Comparison of ENCODE assay signal across 8 cellular contexts in genomic region chr12:95790912-95791849, GRCh38. TPM values are rescaled to one million over a fixed set of nuclear protein-coding genes. Genes with fewer than 3 reads are reported as not detected.
DNase-seq lines count a peak whose midpoint lies in the region; ATAC-seq, FAIRE-seq and TF ChIP-seq lines count a peak whose summit lies in the region.

No MANE protein-coding gene starts in this region.

- H3K36me3 ChIP-seq in iPS-20b (ENCODE audit: insufficient read depth, low read depth, low read length) (no peaks in the 10 kb centered on the region), small intestine (ENCODE audit: control insufficient read depth in 2 of 2, insufficient read depth in 2 of 2, low read length in 2 of 2) (no peaks in the 10 kb centered on the region)

- H3K9ac ChIP-seq in iPS-20b (ENCODE audit: low read depth, low read length), result peak overlapping the region; percentile 49; the same call in 1 of the 2 replicates

- TF ChIP-seq POLR2A in GM12891 (IDR thresholded peaks at IDR 0.05; ENCODE audit: low read depth, low read length), result no peak

- no peak for ATAC-seq in GM18520 (IDR thresholded peaks at IDR 0.05; ENCODE audit: unreplicated experiment)

- H3K27me3 ChIP-seq in iPS-20b (ENCODE audit: insufficient read depth, low read length) (peaks cover 78% of the 10 kb centered on the region), small intestine (ENCODE audit: control insufficient read depth in 2 of 2, insufficient read depth in 2 of 2, low read length in 2 of 2) (peaks cover 3 to 10% of the 10 kb centered on the region in 2 donors)

- DNase-seq in GM12891 (ENCODE audit: insufficient read length, low spot score), result peak; percentile 14
- DNase-seq in NCI-H82 (lab: John Stamatoyannopoulos, UW), result peak; percentile 62
- no peak for DNase-seq in astrocyte of the spinal cord (ENCODE audit: low read depth, low spot score)
- DNase-seq in small intestine, result peak; percentile 39
- no peak for DNase-seq in activated CD4-positive, CD25-positive, alpha-beta regulatory T cell (lab: John Stamatoyannopoulos, UW)
- DNase-seq in ureter (ENCODE audit: low spot score), result no peak

- 2 to 3% (median 2%) methylated on average over 31 to 50 of the region's 50 CpGs for WGBS in small intestine, 3 donors

- H3K27ac ChIP-seq in iPS-20b (ENCODE audit: low read length) (no peak overlapping the region), small intestine (ENCODE audit: low read depth in 1 of 2, low read length in 1 of 2) (peak overlapping the region in 1 of 2 donors; percentile 37)

- no peaks in the 10 kb centered on the region for H3K9me3 ChIP-seq in iPS-20b (ENCODE audit: insufficient read depth, low read depth, low read length)
- no peaks in the 10 kb centered on the region for H3K9me3 ChIP-seq in small intestine (ENCODE audit: control insufficient read depth, low read depth)

- in situ Hi-C loops in astrocyte of the spinal cord (cut with HindIII; ENCODE audit: low sequenced_read_pairs), result no loop called here

- H3K4me3 ChIP-seq in astrocyte of the spinal cord (ENCODE audit: low read depth, low read length) (peak overlapping the region; percentile 65), iPS-20b (ENCODE audit: low read length) (peak overlapping the region; percentile 73), small intestine (ENCODE audit: low read depth in 1 of 2, low read length in 2 of 2) (peak overlapping the region; percentile 66 to 89)

- H3K4me1 ChIP-seq in iPS-20b (ENCODE audit: insufficient read depth, low read length), result no peaks in the 10 kb centered on the region
- no peaks in the 10 kb centered on the region for H3K4me1 ChIP-seq in small intestine (ENCODE audit: control insufficient read depth in 2 of 2, insufficient read depth in 1 of 2, low read depth in 1 of 2, low read length in 1 of 2)

- TF ChIP-seq CTCF in astrocyte of the spinal cord (IDR thresholded peaks at IDR 0.05; ENCODE audit: low read depth, low read length), result no peak

- FAIRE-seq in GM12891 (lab: Jason Lieb, UNC) (peak; percentile 9), small intestine (lab: Jason Lieb, UNC) (no peak)

TF ChIP-seq in GM12891, 5 proteins besides CTCF, POLR2A, EP300 and RAD21:
- TF ChIP-seq TAF1 (IDR thresholded peaks at IDR 0.05; ENCODE audit: low read depth, low read length), result no peak
- no peak for TF ChIP-seq PAX5 (IDR thresholded peaks at IDR 0.05; ENCODE audit: insufficient read depth, low read length, severe bottlenecking)
- no peak for TF ChIP-seq POU2F2 (IDR thresholded peaks at IDR 0.05; ENCODE audit: low read depth, low read length)
- no peak for TF ChIP-seq POLR2AphosphoS5 (IDR thresholded peaks at IDR 0.05; ENCODE audit: low read depth, low read length)
- TF ChIP-seq SPI1 (IDR thresholded peaks at IDR 0.05; ENCODE audit: low read depth, low read length), result no peak
TF ChIP-seq in GM12891: peak in this region for 0.

RNA-seq across cellular contexts. Expression of gene NTN4, which starts 0.6 kb away (rescaled TPM):
- not detected for polyA plus RNA-seq in GM12891 (2012; ENCODE audit: low read depth, missing spikeins)
- 10 to 100 TPM in 1 of 3 donors, 1 to 10 TPM in 2; 1.6 to 17.9 (median 1.6) TPM for polyA plus RNA-seq in small intestine
- 97.7 TPM for total RNA-seq in ureter

Comparison
In these comparisons a context has a peak if more than half of its experiments do, and no peak if none do; other contexts are left out.
1. DNase-seq: peak in GM12891 (single experiment), NCI-H82 (single experiment) and small intestine (single experiment); none in astrocyte of the spinal cord (single experiment), activated CD4-positive, CD25-positive, alpha-beta regulatory T cell (0 of 4) and ureter (single experiment).
2. Peak in every context shown above with its lines, with median percentiles within 50 percentile points of each other: H3K4me3 ChIP-seq.